Comparison of ENCODE assay signal across 8 cellular contexts in the genomic region with DNA sequence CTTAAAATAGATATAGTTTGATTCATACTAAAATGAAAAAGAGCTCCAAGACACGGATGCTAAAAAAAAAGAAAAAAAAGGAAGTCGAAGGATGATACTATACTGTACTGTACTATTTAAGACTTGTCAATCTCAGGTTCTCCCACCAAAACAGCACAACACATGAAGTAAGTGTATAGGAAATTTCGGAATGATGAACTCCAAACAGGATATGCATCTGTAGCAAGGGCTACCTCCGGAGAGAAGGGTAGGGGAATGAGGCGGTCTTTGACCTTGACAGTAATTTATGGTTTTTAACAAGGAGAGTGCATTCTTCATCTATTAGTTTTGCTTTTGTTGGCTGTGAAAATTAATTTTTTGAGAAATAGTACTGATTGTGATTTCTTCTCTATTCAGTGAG. TPM values are rescaled to one million over a fixed set of nuclear protein-coding genes. Genes with fewer than 3 reads are reported as not detected.
DNase-seq lines count a peak whose midpoint lies in the region; ATAC-seq, FAIRE-seq and TF ChIP-seq lines count a peak whose summit lies in the region.

No MANE protein-coding gene starts in this region.

- FAIRE-seq in GM12891 (lab: Jason Lieb, UNC), result no peak

- no peak overlapping the region for H2BK120ac ChIP-seq in trophoblast cell (ENCODE audit: insufficient read depth, low read length, poor library complexity)

- H3K4ac ChIP-seq in trophoblast cell (ENCODE audit: low read depth, low read length), result no peak overlapping the region

- H3K9me3 ChIP-seq in OCI-LY7 (ENCODE audit: low read length) (no peaks in the 10 kb centered on the region), trophoblast cell (ENCODE audit: insufficient read depth, low read depth, low read length) (no peaks in the 10 kb centered on the region)

- POLR2A ChIA-PET in OCI-LY7 (lab: Charles Lee), result interaction anchor here (0.7 to 1.9 kb wide), 3 partner anchors 9 to 14 kb away, joined by 3 to 6 read pairs (median 3); no protein-coding TSS in a partner anchor

- TF ChIP-seq CTCF in OCI-LY7 (conservative IDR thresholded peaks at IDR 0.05; ENCODE audit: low read length) (no peak), endothelial cell (IDR thresholded peaks at IDR 0.05; ENCODE audit: unreplicated experiment) (no peak)

- no peak overlapping the region for H3K18ac ChIP-seq in trophoblast cell (ENCODE audit: low read length)

- peaks cover 21% of the 10 kb centered on the region for H4K20me1 ChIP-seq in OCI-LY7 (ENCODE audit: insufficient read depth, low read length)

- H4K8ac ChIP-seq in trophoblast cell (ENCODE audit: low read depth, low read length), result peak overlapping the region; percentile 87

- H2AFZ ChIP-seq in OCI-LY7 (ENCODE audit: low read length) (peak overlapping the region; percentile 99), trophoblast cell (ENCODE audit: insufficient read depth, low read length, poor library complexity) (peak overlapping the region; percentile 45)

- CTCF ChIA-PET in OCI-LY7 (lab: Charles Lee; ENCODE audit: unreplicated experiment), result no interaction called here

- peak overlapping the region; percentile 98 for H3K4me3 ChIP-seq in OCI-LY7 (ENCODE audit: low read depth, low read length, poor library complexity, severe bottlenecking)
- H3K4me3 ChIP-seq in trophoblast cell (ENCODE audit: low read depth, low read length), result no peak overlapping the region

- H2AK5ac ChIP-seq in trophoblast cell (ENCODE audit: low read length), result no peak overlapping the region

- H3K4me2 ChIP-seq in OCI-LY7 (ENCODE audit: low read length), result peak overlapping the region; percentile 83
- peak overlapping the region; percentile 38 for H3K4me2 ChIP-seq in trophoblast cell (ENCODE audit: low read length)

- intact Hi-C loops in OCI-LY7 (cut with micrococcal nuclease; ENCODE audit: unreplicated experiment), result loop anchor here (1.0 kb wide), 1 partner anchor 11 kb away; a partner anchor contains a TSS

- H2BK5ac ChIP-seq in trophoblast cell (ENCODE audit: low read depth, low read length, poor library complexity), result no peak overlapping the region

- H3K36me3 ChIP-seq in OCI-LY7 (ENCODE audit: insufficient read depth, low read length), result peaks cover 27% of the 10 kb centered on the region
- H3K36me3 ChIP-seq in trophoblast cell (ENCODE audit: control insufficient read depth in 1 of 2, insufficient read depth in 2 of 2, low read length in 2 of 2), result peaks cover 0 to 1% of the 10 kb centered on the region in 2 experiments

- H4K91ac ChIP-seq in trophoblast cell (ENCODE audit: low read depth, low read length), result no peak overlapping the region

- H3K9me3 Mint-ChIP-seq in endothelial cell (ENCODE audit: unreplicated experiment), result no peaks in the 10 kb centered on the region

- H4K12ac ChIP-seq in trophoblast cell (ENCODE audit: low read depth, low read length), result no peak overlapping the region

- TF ChIP-seq POLR2A in GM18505 (IDR thresholded peaks at IDR 0.05; ENCODE audit: borderline replicate concordance, extremely low read depth, insufficient read depth, insufficient read length) (no peak), GM12891 (IDR thresholded peaks at IDR 0.05; ENCODE audit: low read depth, low read length) (no peak)

- no peak overlapping the region for H3K23ac ChIP-seq in trophoblast cell (ENCODE audit: low read length)

- H3K4me1 ChIP-seq in OCI-LY7 (ENCODE audit: insufficient read depth, low read length, poor library complexity, severe bottlenecking), result peaks cover 24% of the 10 kb centered on the region
- H3K4me1 ChIP-seq in trophoblast cell (ENCODE audit: control insufficient read depth in 1 of 2, insufficient read depth in 2 of 2, low read length in 2 of 2), result peaks cover 0 to 3% of the 10 kb centered on the region in 2 experiments

- no peak overlapping the region for H3K9ac ChIP-seq in trophoblast cell (ENCODE audit: low read length)

- no peaks in the 10 kb centered on the region for H3K9me2 ChIP-seq in OCI-LY7 (ENCODE audit: insufficient read depth, low read length)

- H3K27ac ChIP-seq in OCI-LY7 (ENCODE audit: low read depth, low read length, poor library complexity, severe bottlenecking) (peak overlapping the region; percentile 30), trophoblast cell (ENCODE audit: low read depth, low read length) (peak overlapping the region; percentile 27)

- no peak overlapping the region for H2BK12ac ChIP-seq in trophoblast cell (ENCODE audit: low read length)

- peaks cover 9% of the 10 kb centered on the region for H3K79me1 ChIP-seq in trophoblast cell (ENCODE audit: low read length)

- H3K14ac ChIP-seq in trophoblast cell (ENCODE audit: low read length), result no peak overlapping the region

- H3K27me3 Mint-ChIP-seq in endothelial cell (ENCODE audit: unreplicated experiment), result peaks cover 10% of the 10 kb centered on the region

- H3K4me3 Mint-ChIP-seq in endothelial cell (ENCODE audit: unreplicated experiment), result peak overlapping the region; percentile 99

- ATAC-seq in GM18505 (IDR thresholded peaks at IDR 0.05; ENCODE audit: unreplicated experiment), result peak; percentile 3
- ATAC-seq in HG02938 (IDR thresholded peaks at IDR 0.05; ENCODE audit: unreplicated experiment), result no peak

- H3K36me3 Mint-ChIP-seq in endothelial cell (ENCODE audit: low read depth, unreplicated experiment), result no peaks in the 10 kb centered on the region

- peaks cover 43% of the 10 kb centered on the region for H3K79me2 ChIP-seq in OCI-LY7 (ENCODE audit: insufficient read depth, low read depth, low read length)
- peaks cover 6% of the 10 kb centered on the region for H3K79me2 ChIP-seq in trophoblast cell (ENCODE audit: control insufficient read depth, insufficient read depth, low read length, poor library complexity)

- no peak for DNase-seq in OCI-LY7 (ENCODE audit: low spot score)
- DNase-seq in endothelial cell (ENCODE audit: low spot score), result no peak
- DNase-seq in trophoblast cell, result no peak
- no peak for DNase-seq in SKM-1 treated with dmso at 0.1 percent for 144 hours (lab: John Stamatoyannopoulos, UW; ENCODE audit: unreplicated experiment)
- no peak for DNase-seq in GM12891 (ENCODE audit: insufficient read length, low spot score)
- DNase-seq in stimulated activated CD4-positive, alpha-beta T cell treated with anti-CD3 and anti-CD28 coated beads, Interleukin-4, amount 100 ng/mL, for 1 hour, result no peak

- WGBS in trophoblast cell (ENCODE audit: extremely low coverage, insufficient coverage, insufficient read length), result no CpG with 5 or more reads among the region's 5 CpGs

- H3K4me1 Mint-ChIP-seq in endothelial cell (ENCODE audit: unreplicated experiment), result peaks cover 19% of the 10 kb centered on the region

- BruUV-seq in OCI-LY7 (replicated peaks; lab: Mats Ljungman, UMichigan), result TSS peak; percentile 93

- H3K27me3 ChIP-seq in trophoblast cell (ENCODE audit: insufficient read depth, low read length), result no peaks in the 10 kb centered on the region

- H3K27ac Mint-ChIP-seq in endothelial cell (ENCODE audit: unreplicated experiment), result peak overlapping the region; percentile 94

TF ChIP-seq in GM12891, 5 proteins besides CTCF, POLR2A, EP300 and RAD21:
- TF ChIP-seq TAF1 (IDR thresholded peaks at IDR 0.05; ENCODE audit: low read depth, low read length), result no peak
- no peak for TF ChIP-seq POLR2AphosphoS5 (IDR thresholded peaks at IDR 0.05; ENCODE audit: low read depth, low read length)
- TF ChIP-seq POU2F2 (IDR thresholded peaks at IDR 0.05; ENCODE audit: low read depth, low read length), result no peak
- TF ChIP-seq SPI1 (IDR thresholded peaks at IDR 0.05; ENCODE audit: low read depth, low read length), result no peak
- no peak for TF ChIP-seq PAX5 (IDR thresholded peaks at IDR 0.05; ENCODE audit: insufficient read depth, low read length, severe bottlenecking)

RNA-seq across cellular contexts. Expression of a gene that starts 0.5 kb away (rescaled TPM):
- 73.2 and 83.1 TPM in 2 replicates for total RNA-seq in OCI-LY7 (2014; rRNA removed; shearing (Covaris generic))
- 85.7 and 86.9 TPM in 2 replicates for total RNA-seq in OCI-LY7 (2022)
- 55.6 TPM for total RNA-seq in endothelial cell (ENCODE audit: unreplicated experiment)
- 170 and 177 TPM in 2 replicates for polyA plus RNA-seq in trophoblast cell (2013)
- polyA plus RNA-seq in GM12891 (2012; ENCODE audit: low read depth, missing spikeins), result 48.0 TPM

RNA-seq across cellular contexts. Expression of a gene that starts 11.0 kb away (rescaled TPM):
- 52.0 and 52.9 TPM in 2 replicates for total RNA-seq in OCI-LY7 (2014; rRNA removed; shearing (Covaris generic))
- total RNA-seq in OCI-LY7 (2022), result 26.2 and 27.2 TPM in 2 replicates
- 13.6 TPM for total RNA-seq in endothelial cell (ENCODE audit: unreplicated experiment)
- polyA plus RNA-seq in trophoblast cell (2013), result 5.4 and 5.8 TPM in 2 replicates
- polyA plus RNA-seq in GM12891 (2012; ENCODE audit: low read depth, missing spikeins), result 11.3 TPM
